ENCODE assay signal across 16 cellular contexts in the genomic region with DNA sequence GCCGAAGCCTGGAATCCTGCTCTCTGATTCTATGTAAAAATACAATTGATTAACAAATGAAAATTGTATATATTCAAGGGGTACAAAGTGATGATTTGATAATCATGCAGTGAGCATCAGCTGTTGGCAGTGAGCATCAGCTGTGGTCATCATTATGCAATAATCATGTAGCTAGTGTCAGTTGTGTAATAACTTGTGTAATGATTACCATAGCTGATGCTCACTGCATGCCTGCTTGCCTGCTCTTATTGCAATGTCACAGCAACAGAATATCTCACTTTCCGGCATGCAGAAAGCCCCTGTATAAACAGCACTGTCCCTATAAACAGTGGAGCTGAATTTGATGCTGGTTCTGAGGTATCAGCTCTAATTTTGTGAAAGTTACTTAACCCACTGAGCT. TPM values are rescaled to one million over a fixed set of nuclear protein-coding genes. Genes with fewer than 3 reads are reported as not detected.
DNase-seq lines count a peak whose midpoint lies in the region; ATAC-seq, FAIRE-seq and TF ChIP-seq lines count a peak whose summit lies in the region.
"Had no signal": no experiment of that assay in that cellular context is flagged by ENCODE, and none has a peak within 500 bp of the region (broad histone marks: within the 10 kb centered on the region; RNA-seq: fewer than 3 reads in every experiment).

No MANE protein-coding gene starts in this region.

- peak; percentile 66 for DNase-seq in GM23248
- peak; percentile 79 for DNase-seq in SKM-1 treated with dmso at 0.1 percent for 144 hours (lab: John Stamatoyannopoulos, UW; ENCODE audit: unreplicated experiment)
- DNase-seq in fibroblast of the aortic adventitia (ENCODE audit: low read depth): peak; percentile 67
- DNase-seq in NCI-H2171 (lab: John Stamatoyannopoulos, UW): no peak
- no peak for DNase-seq in colonic mucosa
- no peak for DNase-seq in kidney
- DNase-seq: activated T-cell treated with anti-CD3 and anti-CD28 coated beads, Interleukin-2, amount 50 U/mL, for 72 hours; erythroblast; hypothalamus; NCI-H2107; stimulated activated CD4-positive, alpha-beta T cell treated with anti-CD3 and anti-CD28 coated beads, Interleukin-4, amount 100 ng/mL, for 4 hours had no signal

- ATAC-seq in GM18519 (IDR thresholded peaks at IDR 0.05; ENCODE audit: low FRiP score, unreplicated experiment): no peak
- ATAC-seq: activated T-cell treated with anti-CD3 and anti-CD28 coated beads, Interleukin-2, amount 50 U/mL, for 72 hours had no signal

- H3K27me3 ChIP-seq in GM23248 (replicated peaks; ENCODE audit: insufficient read depth) (no peaks in the 10 kb centered on the region), neutrophil (no peaks in the 10 kb centered on the region), colonic mucosa (no peaks in the 10 kb centered on the region)
- H3K27me3 ChIP-seq: tibial artery had no signal

- H3F3A ChIP-seq in GM23248 (ENCODE audit: insufficient read depth): no peaks in the 10 kb centered on the region

- H3K4me3 ChIP-seq in GM23248 (no peak overlapping the region), fibroblast of the aortic adventitia (ENCODE audit: low read depth, low read length) (no peak overlapping the region), neutrophil (ENCODE audit: low read depth in 1 of 2, low read length in 1 of 2) (peak overlapping the region in 1 of 2 experiments; percentile 20), colonic mucosa (no peak overlapping the region), kidney (ENCODE audit: low read length in 2 of 2) (no peak overlapping the region)
- H3K4me3 ChIP-seq: tibial artery had no signal

- H3K36me3 ChIP-seq in GM23248 (ENCODE audit: low read depth) (no peaks in the 10 kb centered on the region), neutrophil (no peaks in the 10 kb centered on the region), colonic mucosa (no peaks in the 10 kb centered on the region), kidney (ENCODE audit: control insufficient read depth in 1 of 2, insufficient read depth in 2 of 2, low read length in 2 of 2) (no peaks in the 10 kb centered on the region)
- H3K36me3 ChIP-seq: tibial artery had no signal

- no peak overlapping the region for H3K9ac ChIP-seq in GM23248
- no peak overlapping the region for H3K9ac ChIP-seq in colonic mucosa (ENCODE audit: low read depth in 2 of 2, low read length in 2 of 2)
- no peak overlapping the region for H3K9ac ChIP-seq in kidney (ENCODE audit: low read length in 2 of 2)

- no peak overlapping the region for H3K4me2 ChIP-seq in GM23248 (ENCODE audit: unreplicated experiment)

- no peaks in the 10 kb centered on the region for H4K20me1 ChIP-seq in GM23248 (ENCODE audit: insufficient read depth)

- no peaks in the 10 kb centered on the region for H3K9me2 ChIP-seq in GM23248 (ENCODE audit: insufficient read depth)

- no peak overlapping the region for H3K27ac ChIP-seq in GM23248
- H3K27ac ChIP-seq in neutrophil: peak overlapping the region; percentile 88
- no peak overlapping the region for H3K27ac ChIP-seq in colonic mucosa
- H3K27ac ChIP-seq in kidney (ENCODE audit: low read depth in 2 of 2, low read length in 2 of 2): no peak overlapping the region
- H3K27ac ChIP-seq: tibial artery had no signal

- in situ Hi-C loops in GM23248 (cut with MboI): no loop called here

- no peak for FAIRE-seq in kidney (lab: Jason Lieb, UNC)
- FAIRE-seq: colon, GM18507 had no signal

- H3K79me2 ChIP-seq in GM23248 (ENCODE audit: insufficient read depth): no peaks in the 10 kb centered on the region

- WGBS in GM23248 (ENCODE audit: low coverage in 1 of 2, low lambda C conversion rate in 2 of 2, missing lambda C conversion rate in 2 of 2), 2 experiments: 59 to 63% methylated on average over 2 of the region's 2 CpGs

- no peak for TF ChIP-seq CTCF in fibroblast of the aortic adventitia (IDR thresholded peaks at IDR 0.05; ENCODE audit: insufficient read depth, low read length)
- no peak for TF ChIP-seq CTCF in neutrophil (IDR thresholded peaks at IDR 0.05)
- no peak for TF ChIP-seq CTCF in colonic mucosa (IDR thresholded peaks at IDR 0.05)
- TF ChIP-seq CTCF in kidney (IDR thresholded peaks at IDR 0.05; ENCODE audit: borderline replicate concordance, extremely low read depth, insufficient read depth): no peak

- H3K9me3 ChIP-seq in GM23248 (ENCODE audit: low read depth) (no peaks in the 10 kb centered on the region), neutrophil (no peaks in the 10 kb centered on the region), colonic mucosa (no peaks in the 10 kb centered on the region), kidney (ENCODE audit: control insufficient read depth in 1 of 2, low read length in 2 of 2) (peaks cover 0 to 3% of the 10 kb centered on the region in 2 donors)
- H3K9me3 ChIP-seq: tibial artery had no signal

- H2AFZ ChIP-seq in GM23248: no peak overlapping the region

- intact Hi-C loops in colonic mucosa (cut with DNase I) (no loop called here), kidney (cut with DNase I) (no loop called here)

- peaks cover 1% of the 10 kb centered on the region; the same call in 1 of the 2 replicates for H3K4me1 ChIP-seq in GM23248 (ENCODE audit: insufficient read depth)
- H3K4me1 ChIP-seq in neutrophil (ENCODE audit: control insufficient read depth in 1 of 2, insufficient read depth in 1 of 2, low read depth in 1 of 2, low read length in 1 of 2): peaks cover 27 to 32% of the 10 kb centered on the region in 2 experiments
- no peaks in the 10 kb centered on the region for H3K4me1 ChIP-seq in colonic mucosa
- no peaks in the 10 kb centered on the region for H3K4me1 ChIP-seq in kidney (ENCODE audit: control insufficient read depth in 1 of 2, insufficient read depth in 1 of 2, low read depth in 1 of 2, low read length in 2 of 2)
- H3K4me1 ChIP-seq: tibial artery had no signal

RNA-seq across cellular contexts. Expression of a gene that starts 46.8 kb away (rescaled TPM):
- total RNA-seq in GM23248 (2014; rRNA removed; shearing (Covaris generic)): 2.6 TPM in 1 of 2 replicates, not detected in the other
- polyA plus RNA-seq in GM23248 (2016; fragmentation: Nextera tagmentation; extraction: Ambion mirVana) (0.10 and 0.11 TPM in 2 replicates), kidney (ENCODE audit: insufficient read depth, low read depth, low replicate concordance) (0.39 TPM)
- total RNA-seq in fibroblast of the aortic adventitia (ENCODE audit: low replicate concordance) (0.74 and 1.3 TPM in 2 replicates), colonic mucosa (100 to 1,000 TPM; 129 to 323 TPM), kidney (4.7 TPM)

Comparison
In these comparisons a context has a peak if more than half of its experiments do, and no peak if none do; other contexts are left out.
1. DNase-seq: peak in GM23248 (single experiment), SKM-1 treated with dmso at 0.1 percent for 144 hours (single experiment) and fibroblast of the aortic adventitia (single experiment); none in NCI-H2171 (single experiment), colonic mucosa (single experiment) and kidney (single experiment).
2. RNA of a gene that starts 46.8 kb away (total RNA-seq): 129 to 323 TPM in colonic mucosa; 4.7 TPM in kidney (single experiment), 2.6 TPM in GM23248 and 0.74 to 1.3 TPM in fibroblast of the aortic adventitia; every median in the first group is over 10 times any median in the second.